ENCODE assay signal across 12 cellular contexts in genomic region chr10:71222541-71223364, GRCh38. TPM values are rescaled to one million over a fixed set of nuclear protein-coding genes. Genes with fewer than 3 reads are reported as not detected.
DNase-seq lines count a peak whose midpoint lies in the region; TF ChIP-seq lines count a peak whose summit lies in the region.
"Had no signal": no experiment of that assay in that cellular context is flagged by ENCODE, and none has a peak within 500 bp of the region (broad histone marks: within the 10 kb centered on the region; RNA-seq: fewer than 3 reads in every experiment).

No MANE protein-coding gene starts in this region.

- H3K9me3 Mint-ChIP-seq in CD14-positive monocyte: peaks cover 0 to 1% (median 0%) of the 10 kb centered on the region in 7 donors
- H3K9me3 Mint-ChIP-seq in brain: no peaks in the 10 kb centered on the region
- H3K9me3 Mint-ChIP-seq in nephron progenitor cell: no peaks in the 10 kb centered on the region
- H3K9me3 Mint-ChIP-seq in activated T-helper 2 cell treated with anti-CD3 and anti-CD28 coated beads, Interferon-gamma antibody, Interleukin-2, Interleukin-4, amounts not matched to agents 10 μg/mL and 5 μg/mL and 100 μg/mL, durations not matched to agents 14 hours and 24 hours and 36 hours: no peaks in the 10 kb centered on the region
- H3K9me3 Mint-ChIP-seq in activated CD4-positive, alpha-beta memory T cell treated with anti-CD3 and anti-CD28 coated beads for 36 hours: no peaks in the 10 kb centered on the region
- H3K9me3 Mint-ChIP-seq: naive B cell had no signal

- no peak overlapping the region for H3K4me3 ChIP-seq in HUES64 (ENCODE audit: low read length)

- H3K27ac Mint-ChIP-seq in CD14-positive monocyte (no peak overlapping the region), brain (peak overlapping the region in 4 of 5 experiments; percentile 39 to 89 (median 48)), nephron progenitor cell (peak overlapping the region; percentile 40)
- H3K27ac Mint-ChIP-seq in activated T-helper 2 cell treated with anti-CD3 and anti-CD28 coated beads, Interferon-gamma antibody, Interleukin-2, Interleukin-4, amounts not matched to agents 10 μg/mL and 5 μg/mL and 100 μg/mL, durations not matched to agents 14 hours and 24 hours and 36 hours: no peak overlapping the region
- H3K27ac Mint-ChIP-seq in activated CD4-positive, alpha-beta memory T cell treated with anti-CD3 and anti-CD28 coated beads for 36 hours: no peak overlapping the region

- DNase-seq in CD14-positive monocyte (ENCODE audit: low spot score) (peak; percentile 36), nephron progenitor cell (no peak), cortex of kidney (lab: John Stamatoyannopoulos, UW) (no peak), NCI-H187 treated with DMSO at 0.1 percent for 48 hours (lab: John Stamatoyannopoulos, UW) (no peak)
- DNase-seq in activated T-helper 2 cell treated with anti-CD3 and anti-CD28 coated beads, Interferon-gamma antibody, Interleukin-2, Interleukin-4, amounts not matched to agents 10 μg/mL and 5 μg/mL and 100 μg/mL, durations not matched to agents 14 hours and 24 hours and 36 hours (ENCODE audit: low spot score): no peak
- DNase-seq in activated CD4-positive, alpha-beta memory T cell treated with anti-CD3 and anti-CD28 coated beads for 36 hours: no peak
- DNase-seq: cerebellar nuclear complex; naive B cell; stimulated activated CD4-positive, alpha-beta T cell treated with anti-CD3 and anti-CD28 coated beads, Interleukin-2, amount 100 ng/mL, for 24 hours had no signal

- H3K9me3 ChIP-seq in HUES64 (ENCODE audit: insufficient read depth, low read depth, low read length): no peaks in the 10 kb centered on the region
- H3K9me3 ChIP-seq: Caco-2 had no signal

- H3K4me1 ChIP-seq in HUES64 (ENCODE audit: insufficient read depth, low read length): peaks cover 23% of the 10 kb centered on the region
- H3K4me1 ChIP-seq: Caco-2 had no signal

- 58% methylated on average over 11 of the region's 11 CpGs for WGBS in HUES64

- H3K4me3 Mint-ChIP-seq in CD14-positive monocyte: no peak overlapping the region
- H3K4me3 Mint-ChIP-seq in brain: no peak overlapping the region
- H3K4me3 Mint-ChIP-seq in nephron progenitor cell: peak overlapping the region; percentile 47
- no peak overlapping the region for H3K4me3 Mint-ChIP-seq in activated T-helper 2 cell treated with anti-CD3 and anti-CD28 coated beads, Interferon-gamma antibody, Interleukin-2, Interleukin-4, amounts not matched to agents 10 μg/mL and 5 μg/mL and 100 μg/mL, durations not matched to agents 14 hours and 24 hours and 36 hours (ENCODE audit: low read depth)
- H3K4me3 Mint-ChIP-seq in activated CD4-positive, alpha-beta memory T cell treated with anti-CD3 and anti-CD28 coated beads for 36 hours: no peak overlapping the region
- H3K4me3 Mint-ChIP-seq: naive B cell had no signal

- H3K27me3 ChIP-seq in HUES64 (ENCODE audit: insufficient read depth, low read length): no peaks in the 10 kb centered on the region; the same call in 1 of the 2 replicates

- H3K9ac ChIP-seq in HUES64 (ENCODE audit: low read depth, low read length): 0 out of 2 replicates have a peak overlapping the region, but pooled peaks have one; percentile 43

- intact Hi-C loops in CD14-positive monocyte (cut with micrococcal nuclease): no loop called here
- intact Hi-C loops in activated T-helper 2 cell treated with anti-CD3 and anti-CD28 coated beads, Interferon-gamma antibody, Interleukin-2, Interleukin-4, amounts not matched to agents 10 μg/mL and 5 μg/mL and 100 μg/mL, durations not matched to agents 14 hours and 24 hours and 36 hours (cut with micrococcal nuclease): no loop called here
- intact Hi-C loops in activated CD4-positive, alpha-beta memory T cell treated with anti-CD3 and anti-CD28 coated beads for 36 hours (cut with micrococcal nuclease): no loop called here

- POLR2A ChIA-PET in activated CD4-positive, alpha-beta memory T cell treated with anti-CD3 and anti-CD28 coated beads for 36 hours (lab: Charles Lee): interaction anchor here (0.5 kb wide), 1 partner anchor 420 kb away, joined by 4 read pairs; no protein-coding TSS in a partner anchor

- no peaks in the 10 kb centered on the region for H3K36me3 ChIP-seq in HUES64 (ENCODE audit: insufficient read depth, low read length)

- TF ChIP-seq CTCF in CD14-positive monocyte (IDR thresholded peaks at IDR 0.05) (no peak), brain (conservative IDR thresholded peaks at IDR 0.05) (no peak), nephron progenitor cell (IDR thresholded peaks at IDR 0.05) (peak; percentile 37)

- peaks cover 18 to 26% (median 24%) of the 10 kb centered on the region in 3 donors for H3K27me3 Mint-ChIP-seq in CD14-positive monocyte (ENCODE audit: low read depth in 3 of 3)
- peaks cover 11% of the 10 kb centered on the region for H3K27me3 Mint-ChIP-seq in brain
- peaks cover 15% of the 10 kb centered on the region for H3K27me3 Mint-ChIP-seq in nephron progenitor cell (ENCODE audit: low read depth, poor library complexity)
- peaks cover 14% of the 10 kb centered on the region for H3K27me3 Mint-ChIP-seq in activated T-helper 2 cell treated with anti-CD3 and anti-CD28 coated beads, Interferon-gamma antibody, Interleukin-2, Interleukin-4, amounts not matched to agents 10 μg/mL and 5 μg/mL and 100 μg/mL, durations not matched to agents 14 hours and 24 hours and 36 hours (ENCODE audit: low read depth)
- peaks cover 25% of the 10 kb centered on the region for H3K27me3 Mint-ChIP-seq in activated CD4-positive, alpha-beta memory T cell treated with anti-CD3 and anti-CD28 coated beads for 36 hours

- no peak overlapping the region for H3K27ac ChIP-seq in HUES64 (ENCODE audit: low read depth, low read length)

- peaks cover 5% of the 10 kb centered on the region for H3K4me1 Mint-ChIP-seq in CD14-positive monocyte
- H3K4me1 Mint-ChIP-seq in brain: peaks cover 58% of the 10 kb centered on the region
- peaks cover 71% of the 10 kb centered on the region for H3K4me1 Mint-ChIP-seq in nephron progenitor cell
- H3K4me1 Mint-ChIP-seq in activated T-helper 2 cell treated with anti-CD3 and anti-CD28 coated beads, Interferon-gamma antibody, Interleukin-2, Interleukin-4, amounts not matched to agents 10 μg/mL and 5 μg/mL and 100 μg/mL, durations not matched to agents 14 hours and 24 hours and 36 hours (ENCODE audit: low read depth): peaks cover 4% of the 10 kb centered on the region
- H3K4me1 Mint-ChIP-seq in activated CD4-positive, alpha-beta memory T cell treated with anti-CD3 and anti-CD28 coated beads for 36 hours (ENCODE audit: low read depth): no peaks in the 10 kb centered on the region

- H3K36me3 Mint-ChIP-seq in CD14-positive monocyte (no peaks in the 10 kb centered on the region), brain (peaks cover 8% of the 10 kb centered on the region), nephron progenitor cell (ENCODE audit: low read depth) (peaks cover 13% of the 10 kb centered on the region)
- no peaks in the 10 kb centered on the region for H3K36me3 Mint-ChIP-seq in activated T-helper 2 cell treated with anti-CD3 and anti-CD28 coated beads, Interferon-gamma antibody, Interleukin-2, Interleukin-4, amounts not matched to agents 10 μg/mL and 5 μg/mL and 100 μg/mL, durations not matched to agents 14 hours and 24 hours and 36 hours (ENCODE audit: low read depth)
- H3K36me3 Mint-ChIP-seq in activated CD4-positive, alpha-beta memory T cell treated with anti-CD3 and anti-CD28 coated beads for 36 hours: no peaks in the 10 kb centered on the region
- H3K36me3 Mint-ChIP-seq: naive B cell had no signal

- CTCF ChIA-PET in activated CD4-positive, alpha-beta memory T cell treated with anti-CD3 and anti-CD28 coated beads for 36 hours (lab: Charles Lee): no interaction called here

RNA-seq across cellular contexts. Expression of gene UNC5B, which starts 10.4 kb away (rescaled TPM):
- polyA plus RNA-seq in CD14-positive monocyte (under 1 TPM in 1 of 2 donors, not detected in 1; 0.04 TPM), brain (ENCODE audit: insufficient read depth, low read depth, low replicate concordance) (31.8 TPM)
- polyA plus RNA-seq in HUES64 (2013, experiment 1 of 2): 14.5 TPM
- polyA plus RNA-seq in HUES64 (2013, experiment 2 of 2): 13.3 TPM
- total RNA-seq in activated T-helper 2 cell treated with anti-CD3 and anti-CD28 coated beads, Interferon-gamma antibody, Interleukin-2, Interleukin-4, amounts not matched to agents 10 μg/mL and 5 μg/mL and 100 μg/mL, durations not matched to agents 14 hours and 24 hours and 36 hours: 0.07 TPM in 1 of 2 replicates, not detected in the other
- under 1 TPM in 1 of 2 experiments, not detected in 1; 0.02 TPM for total RNA-seq in activated CD4-positive, alpha-beta memory T cell treated with anti-CD3 and anti-CD28 coated beads for 36 hours

Comparison
In these comparisons a context has a peak if more than half of its experiments do, and no peak if none do; other contexts are left out.
1. H3K27ac Mint-ChIP-seq: peak in brain (4 of 5) and nephron progenitor cell (single experiment); none in CD14-positive monocyte (0 of 7), activated T-helper 2 cell treated with anti-CD3 and anti-CD28 coated beads, Interferon-gamma antibody, Interleukin-2, Interleukin-4, amounts not matched to agents 10 μg/mL and 5 μg/mL and 100 μg/mL, durations not matched to agents 14 hours and 24 hours and 36 hours (single experiment) and activated CD4-positive, alpha-beta memory T cell treated with anti-CD3 and anti-CD28 coated beads for 36 hours (single experiment).